In the genomic region with DNA sequence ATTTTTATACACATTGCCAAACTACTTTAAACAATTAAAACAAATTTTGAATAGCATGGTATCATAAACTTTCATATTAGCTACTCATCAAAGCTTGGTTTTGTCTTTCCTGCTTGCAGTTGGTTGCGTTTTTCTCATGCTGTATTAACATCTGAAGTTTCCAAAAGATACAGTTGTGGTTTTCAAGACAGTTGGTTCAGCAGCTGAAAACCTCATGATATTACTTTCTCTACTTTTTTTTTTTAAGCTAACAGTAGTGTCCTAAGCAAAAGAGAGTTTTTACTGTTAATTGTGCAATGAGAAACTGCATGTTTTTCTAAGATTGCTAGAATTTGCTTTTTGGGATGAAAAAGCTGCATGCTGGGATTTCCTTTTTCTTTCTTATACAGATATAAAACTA, we compare ENCODE assay signal across 14 cellular contexts. TPM values are rescaled to one million over a fixed set of nuclear protein-coding genes. Genes with fewer than 3 reads are reported as not detected.
DNase-seq lines count a peak whose midpoint lies in the region; ATAC-seq lines count a peak whose summit lies in the region.
"Had no signal": no experiment of that assay in that cellular context is flagged by ENCODE, and none has a peak within 500 bp of the region (broad histone marks: within the 10 kb centered on the region; RNA-seq: fewer than 3 reads in every experiment).

No MANE protein-coding gene starts in this region.

- peak overlapping the region; percentile 84 for H3K27ac Mint-ChIP-seq in activated CD4-positive, alpha-beta T cell treated with anti-CD3 and anti-CD28 coated beads, Interleukin-2, amount 10 ng/mL, durations not matched to agents 7 days and 5 days
- H3K27ac Mint-ChIP-seq in activated T-helper 17 cell treated with anti-CD3 and anti-CD28 coated beads, Interleukin-2, amount 50 U/mL, for 72 hours: no peak overlapping the region
- H3K27ac Mint-ChIP-seq in natural killer cell treated with Interleukin-12 subunit alpha and Interleukin-12 subunit beta and Interleukin-15 and Interleukin-18, amount 100 ng/mL, for 72 hours: peak overlapping the region; percentile 41 to 43
- H3K27ac Mint-ChIP-seq: activated naive CD4-positive, alpha-beta T cell treated with anti-CD3 and anti-CD28 coated beads for 36 hours had no signal

- H3K9me3 Mint-ChIP-seq in activated CD4-positive, alpha-beta T cell treated with anti-CD3 and anti-CD28 coated beads, Interleukin-2, amount 10 ng/mL, durations not matched to agents 7 days and 5 days: no peaks in the 10 kb centered on the region
- no peaks in the 10 kb centered on the region for H3K9me3 Mint-ChIP-seq in activated T-helper 17 cell treated with anti-CD3 and anti-CD28 coated beads, Interleukin-2, amount 50 U/mL, for 72 hours
- H3K9me3 Mint-ChIP-seq in natural killer cell treated with Interleukin-12 subunit alpha and Interleukin-12 subunit beta and Interleukin-15 and Interleukin-18, amount 100 ng/mL, for 72 hours: no peaks in the 10 kb centered on the region
- H3K9me3 Mint-ChIP-seq: activated naive CD4-positive, alpha-beta T cell treated with anti-CD3 and anti-CD28 coated beads for 36 hours had no signal

- ATAC-seq in activated T-helper 17 cell treated with anti-CD3 and anti-CD28 coated beads, Interleukin-2, amount 50 U/mL, for 72 hours (replicated peaks): no peak
- no peak for ATAC-seq in natural killer cell treated with Interleukin-12 subunit alpha and Interleukin-12 subunit beta and Interleukin-15 and Interleukin-18, amount 100 ng/mL, for 72 hours
- no peak for ATAC-seq in HG02610 (IDR thresholded peaks at IDR 0.05; ENCODE audit: unreplicated experiment)
- ATAC-seq: A549 had no signal

- POLR2A ChIA-PET in activated CD4-positive, alpha-beta T cell treated with anti-CD3 and anti-CD28 coated beads, Interleukin-2, amount 10 ng/mL, durations not matched to agents 7 days and 5 days (lab: Charles Lee): interaction anchor here (0.6 kb wide), 1 partner anchor 58 kb away, joined by 4 read pairs; no protein-coding TSS in a partner anchor

- H3K36me3 Mint-ChIP-seq in activated CD4-positive, alpha-beta T cell treated with anti-CD3 and anti-CD28 coated beads, Interleukin-2, amount 10 ng/mL, durations not matched to agents 7 days and 5 days (ENCODE audit: low read depth): no peaks in the 10 kb centered on the region
- H3K36me3 Mint-ChIP-seq in activated T-helper 17 cell treated with anti-CD3 and anti-CD28 coated beads, Interleukin-2, amount 50 U/mL, for 72 hours (ENCODE audit: low read depth): no peaks in the 10 kb centered on the region
- H3K36me3 Mint-ChIP-seq in natural killer cell treated with Interleukin-12 subunit alpha and Interleukin-12 subunit beta and Interleukin-15 and Interleukin-18, amount 100 ng/mL, for 72 hours: no peaks in the 10 kb centered on the region

- DNase-seq in activated CD4-positive, alpha-beta T cell treated with anti-CD3 and anti-CD28 coated beads, Interleukin-2, amount 10 ng/mL, durations not matched to agents 7 days and 5 days: peak; percentile 29
- DNase-seq in activated CD4-positive, alpha-beta T cell treated with anti-CD3 and anti-CD28 coated beads for 48 hours: no peak
- peak; percentile 68 for DNase-seq in LHCN-M2 (ENCODE audit: low read depth)
- no peak for DNase-seq in natural killer cell treated with Interleukin-12 subunit alpha and Interleukin-12 subunit beta and Interleukin-15 and Interleukin-18, amount 100 ng/mL, for 72 hours (ENCODE audit: low spot score)
- DNase-seq in NCI-H2081 (lab: John Stamatoyannopoulos, UW): no peak
- DNase-seq in H4 (ENCODE audit: low spot score): no peak
- DNase-seq: activated naive CD4-positive, alpha-beta T cell treated with anti-CD3 and anti-CD28 coated beads for 36 hours; COR-L47; foreskin fibroblast; NCI-H2171 treated with DMSO at 0.1 percent for 48 hours; stimulated activated CD4-positive, alpha-beta T cell treated with anti-CD3 and anti-CD28 coated beads, Interleukin-2, amount 100 ng/mL, for 24 hours had no signal

- H3K4me3 Mint-ChIP-seq in activated CD4-positive, alpha-beta T cell treated with anti-CD3 and anti-CD28 coated beads, Interleukin-2, amount 10 ng/mL, durations not matched to agents 7 days and 5 days: peak overlapping the region; percentile 58
- peak overlapping the region; percentile 17 for H3K4me3 Mint-ChIP-seq in activated T-helper 17 cell treated with anti-CD3 and anti-CD28 coated beads, Interleukin-2, amount 50 U/mL, for 72 hours
- peak overlapping the region; percentile 42 for H3K4me3 Mint-ChIP-seq in natural killer cell treated with Interleukin-12 subunit alpha and Interleukin-12 subunit beta and Interleukin-15 and Interleukin-18, amount 100 ng/mL, for 72 hours

- CTCF ChIA-PET in activated CD4-positive, alpha-beta T cell treated with anti-CD3 and anti-CD28 coated beads, Interleukin-2, amount 10 ng/mL, durations not matched to agents 7 days and 5 days (lab: Charles Lee): interaction anchor here (1.1 to 1.5 kb wide), 2 partner anchors 12 to 17 kb away, joined by 3 read pairs; no protein-coding TSS in a partner anchor

- H3K27me3 Mint-ChIP-seq in activated CD4-positive, alpha-beta T cell treated with anti-CD3 and anti-CD28 coated beads, Interleukin-2, amount 10 ng/mL, durations not matched to agents 7 days and 5 days: peaks cover 2% of the 10 kb centered on the region
- no peaks in the 10 kb centered on the region for H3K27me3 Mint-ChIP-seq in activated T-helper 17 cell treated with anti-CD3 and anti-CD28 coated beads, Interleukin-2, amount 50 U/mL, for 72 hours
- no peaks in the 10 kb centered on the region for H3K27me3 Mint-ChIP-seq in natural killer cell treated with Interleukin-12 subunit alpha and Interleukin-12 subunit beta and Interleukin-15 and Interleukin-18, amount 100 ng/mL, for 72 hours

- H3K4me1 Mint-ChIP-seq in activated CD4-positive, alpha-beta T cell treated with anti-CD3 and anti-CD28 coated beads, Interleukin-2, amount 10 ng/mL, durations not matched to agents 7 days and 5 days: peaks cover 44% of the 10 kb centered on the region
- H3K4me1 Mint-ChIP-seq in activated T-helper 17 cell treated with anti-CD3 and anti-CD28 coated beads, Interleukin-2, amount 50 U/mL, for 72 hours: peaks cover 20% of the 10 kb centered on the region
- H3K4me1 Mint-ChIP-seq in natural killer cell treated with Interleukin-12 subunit alpha and Interleukin-12 subunit beta and Interleukin-15 and Interleukin-18, amount 100 ng/mL, for 72 hours (ENCODE audit: low read depth in 2 of 2): peaks cover 27 to 42% of the 10 kb centered on the region in 2 donors

RNA-seq across cellular contexts. Expression of a gene that starts 15.2 kb away (rescaled TPM):
- total RNA-seq in activated CD4-positive, alpha-beta T cell treated with anti-CD3 and anti-CD28 coated beads, Interleukin-2, amount 10 ng/mL, durations not matched to agents 7 days and 5 days: 10 to 100 TPM; 28.6 to 29.3 TPM
- 28.9 and 36.4 TPM in 2 replicates for total RNA-seq in LHCN-M2 (2014; rRNA removed)
- polyA plus RNA-seq in LHCN-M2 (2012): 11.5 TPM
- total RNA-seq in activated T-helper 17 cell treated with anti-CD3 and anti-CD28 coated beads, Interleukin-2, amount 50 U/mL, for 72 hours: 10 to 100 TPM; 14.1 to 14.9 TPM
- 10 to 100 TPM; 17.7 to 26.3 TPM for total RNA-seq in natural killer cell treated with Interleukin-12 subunit alpha and Interleukin-12 subunit beta and Interleukin-15 and Interleukin-18, amount 100 ng/mL, for 72 hours
- total RNA-seq in H4 (2014; rRNA removed; shearing (Covaris generic)): 12.0 and 15.5 TPM in 2 replicates

RNA-seq across cellular contexts. Expression of a gene that starts 48.7 kb away (rescaled TPM):
- total RNA-seq in activated CD4-positive, alpha-beta T cell treated with anti-CD3 and anti-CD28 coated beads, Interleukin-2, amount 10 ng/mL, durations not matched to agents 7 days and 5 days: 10 to 100 TPM; 38.1 to 40.2 TPM
- 17.7 and 33.0 TPM in 2 replicates for total RNA-seq in LHCN-M2 (2014; rRNA removed)
- 24.1 TPM for polyA plus RNA-seq in LHCN-M2 (2012)
- total RNA-seq in activated T-helper 17 cell treated with anti-CD3 and anti-CD28 coated beads, Interleukin-2, amount 50 U/mL, for 72 hours: 10 to 100 TPM; 23.8 to 29.1 TPM
- total RNA-seq in natural killer cell treated with Interleukin-12 subunit alpha and Interleukin-12 subunit beta and Interleukin-15 and Interleukin-18, amount 100 ng/mL, for 72 hours: 10 to 100 TPM; 33.8 to 49.8 TPM
- 19.7 and 23.6 TPM in 2 replicates for total RNA-seq in H4 (2014; rRNA removed; shearing (Covaris generic))

Comparison
In these comparisons a context has a peak if more than half of its experiments do, and no peak if none do; other contexts are left out.
1. DNase-seq: peak in activated CD4-positive, alpha-beta T cell treated with anti-CD3 and anti-CD28 coated beads, Interleukin-2, amount 10 ng/mL, durations not matched to agents 7 days and 5 days (single experiment) and LHCN-M2 (single experiment); none in activated CD4-positive, alpha-beta T cell treated with anti-CD3 and anti-CD28 coated beads for 48 hours (single experiment), natural killer cell treated with Interleukin-12 subunit alpha and Interleukin-12 subunit beta and Interleukin-15 and Interleukin-18, amount 100 ng/mL, for 72 hours (single experiment), NCI-H2081 (0 of 2) and H4 (single experiment).
2. Peak in every context shown above with its lines, with median percentiles within 50 percentile points of each other: H3K4me3 Mint-ChIP-seq.